In the genomic region with DNA sequence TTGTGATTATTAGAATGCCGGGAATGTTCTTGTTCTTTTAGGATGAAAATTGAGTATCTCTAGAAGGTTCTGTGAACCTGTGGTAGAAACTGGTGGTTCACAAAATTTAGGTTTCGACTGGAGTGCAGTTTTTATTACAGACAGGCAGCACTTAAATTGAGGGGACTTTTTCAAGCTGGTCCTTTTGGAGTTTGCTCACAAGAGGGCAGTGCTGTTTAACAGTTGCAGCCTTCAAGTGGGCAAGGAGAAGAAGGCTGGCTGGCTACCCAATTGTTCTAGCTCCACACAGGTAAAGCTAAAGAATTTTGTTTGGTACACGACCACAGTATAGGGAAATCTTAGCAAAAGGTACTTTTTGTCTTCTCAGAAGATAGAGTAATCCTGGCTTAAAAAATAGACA, we compare ENCODE assay signal across 8 cellular contexts.
DNase-seq lines count a peak whose midpoint lies in the region; ATAC-seq, FAIRE-seq and TF ChIP-seq lines count a peak whose summit lies in the region.

No MANE protein-coding gene starts in this region.

- H3K27me3 Mint-ChIP-seq in activated naive CD8-positive, alpha-beta T cell treated with anti-CD3 and anti-CD28 coated beads for 36 hours, result peaks cover 3% of the 10 kb centered on the region

- no peak overlapping the region for H3K4me3 ChIP-seq in heart left ventricle

- no peak overlapping the region for H3K4me3 Mint-ChIP-seq in activated naive CD8-positive, alpha-beta T cell treated with anti-CD3 and anti-CD28 coated beads for 36 hours

- no peaks in the 10 kb centered on the region for H3K27me3 ChIP-seq in heart left ventricle

- DNase-seq in DMS114 treated with DMSO at 0.1 percent for 48 hours (lab: John Stamatoyannopoulos, UW; ENCODE audit: unreplicated experiment), result peak; percentile 55
- DNase-seq in GM19239 (ENCODE audit: insufficient read length, low spot score), result peak; percentile 6
- DNase-seq in NCI-H774 (lab: John Stamatoyannopoulos, UW), result peak; percentile 42
- DNase-seq in activated naive CD8-positive, alpha-beta T cell treated with anti-CD3 and anti-CD28 coated beads for 36 hours, result peak; percentile 6
- DNase-seq in heart left ventricle, result peak in 2 of 5 donors; percentile 23 to 31
- peak; percentile 78 for DNase-seq in renal cortical epithelial cell (ENCODE audit: low read depth)

- H3K27ac Mint-ChIP-seq in activated naive CD8-positive, alpha-beta T cell treated with anti-CD3 and anti-CD28 coated beads for 36 hours, result no peak overlapping the region

- TF ChIP-seq CTCF in heart left ventricle (IDR thresholded peaks at IDR 0.05), result peak; percentile 30 to 71 (median 54)

- peak; percentile 67 for ATAC-seq in HG03460 (IDR thresholded peaks at IDR 0.05; ENCODE audit: unreplicated experiment)
- peak; percentile 51 to 80 (median 70) for ATAC-seq in heart left ventricle
- no peak for ATAC-seq in GM21447 (IDR thresholded peaks at IDR 0.05; ENCODE audit: unreplicated experiment)

- intact Hi-C loops in heart left ventricle (cut with DNase I), result loop anchor here in 5 of 10 donors (2.0 to 10.0 kb wide), 3 partner anchors 636 to 638 kb away; no protein-coding TSS in a partner anchor

- TF ChIP-seq POLR2A in heart left ventricle (IDR thresholded peaks at IDR 0.05), result no peak

- no peaks in the 10 kb centered on the region for H3K9me3 ChIP-seq in heart left ventricle

- FAIRE-seq in GM19239 (lab: Jason Lieb, UNC), result no peak

- no peak overlapping the region for H3K27ac ChIP-seq in heart left ventricle

- no peaks in the 10 kb centered on the region for H3K36me3 Mint-ChIP-seq in activated naive CD8-positive, alpha-beta T cell treated with anti-CD3 and anti-CD28 coated beads for 36 hours

- no peaks in the 10 kb centered on the region for H3K36me3 ChIP-seq in heart left ventricle

- H3K4me1 Mint-ChIP-seq in activated naive CD8-positive, alpha-beta T cell treated with anti-CD3 and anti-CD28 coated beads for 36 hours, result no peaks in the 10 kb centered on the region

- no peaks in the 10 kb centered on the region for H3K9me3 Mint-ChIP-seq in activated naive CD8-positive, alpha-beta T cell treated with anti-CD3 and anti-CD28 coated beads for 36 hours

- WGBS in heart left ventricle, 4 donors, result 11 to 26% (median 21%) methylated on average over 3 of the region's 3 CpGs

- H3K4me1 ChIP-seq in heart left ventricle, result no peaks in the 10 kb centered on the region
